21 cellular contexts compared by ENCODE assay signal in genomic region chr11:28963189-28963588, GRCh38.
DNase-seq lines count a peak whose midpoint lies in the region; ATAC-seq and TF ChIP-seq lines count a peak whose summit lies in the region.
"Had no signal": no experiment of that assay in that cellular context is flagged by ENCODE, and none has a peak within 500 bp of the region (broad histone marks: within the 10 kb centered on the region; RNA-seq: fewer than 3 reads in every experiment).

No MANE protein-coding gene starts in this region.

- no peak overlapping the region for H3K4me3 Mint-ChIP-seq in stimulated activated naive CD8-positive, alpha-beta T cell treated with anti-CD3 and anti-CD28 coated beads, Interleukin-15, amount 100 ng/mL, for 72 hours
- H3K4me3 Mint-ChIP-seq in activated CD8-positive, alpha-beta T cell treated with anti-CD3 and anti-CD28 coated beads for 36 hours: no peak overlapping the region
- H3K4me3 Mint-ChIP-seq: activated CD4-positive, alpha-beta T cell treated with anti-CD3 and anti-CD28 coated beads, Interleukin-2, amount 10 ng/mL, durations not matched to agents 7 days and 5 days; GM23338; T-cell had no signal

- no peaks in the 10 kb centered on the region for H3K27me3 ChIP-seq in BE2C
- H3K27me3 ChIP-seq: uterus had no signal

- peaks cover 0 to 7% of the 10 kb centered on the region in 2 donors for H3K9me3 Mint-ChIP-seq in stimulated activated naive CD8-positive, alpha-beta T cell treated with anti-CD3 and anti-CD28 coated beads, Interleukin-15, amount 100 ng/mL, for 72 hours
- peaks cover 9% of the 10 kb centered on the region for H3K9me3 Mint-ChIP-seq in activated CD8-positive, alpha-beta T cell treated with anti-CD3 and anti-CD28 coated beads for 36 hours
- H3K9me3 Mint-ChIP-seq: GM23338 had no signal

- H3K4me3 ChIP-seq in skeletal muscle cell (ENCODE audit: low read depth, low read length): no peak overlapping the region
- H3K4me3 ChIP-seq in BE2C (ENCODE audit: low read depth, low read length): no peak overlapping the region
- H3K4me3 ChIP-seq: GM23338, lower lobe of right lung, uterus had no signal

- no peak overlapping the region for H3K27ac Mint-ChIP-seq in stimulated activated naive CD8-positive, alpha-beta T cell treated with anti-CD3 and anti-CD28 coated beads, Interleukin-15, amount 100 ng/mL, for 72 hours
- no peak overlapping the region for H3K27ac Mint-ChIP-seq in activated CD8-positive, alpha-beta T cell treated with anti-CD3 and anti-CD28 coated beads for 36 hours
- H3K27ac Mint-ChIP-seq: activated CD4-positive, alpha-beta T cell treated with anti-CD3 and anti-CD28 coated beads, Interleukin-2, amount 10 ng/mL, durations not matched to agents 7 days and 5 days; GM23338; T-cell had no signal

- DNase-seq in EH (ENCODE audit: low read depth): peak; percentile 88
- peak; percentile 8 for DNase-seq in RPMI7951 (ENCODE audit: low read depth)
- DNase-seq in fibroblast of gingiva (ENCODE audit: low read depth): peak; percentile 76
- DNase-seq in skeletal muscle cell (ENCODE audit: low read depth): peak; percentile 56
- DNase-seq in stimulated activated naive CD8-positive, alpha-beta T cell treated with anti-CD3 and anti-CD28 coated beads, Interleukin-15, amount 100 ng/mL, for 72 hours: no peak
- no peak for DNase-seq in BE2C
- DNase-seq in SIG-M5 (lab: John Stamatoyannopoulos, UW): no peak
- no peak for DNase-seq in activated CD8-positive, alpha-beta T cell treated with anti-CD3 and anti-CD28 coated beads for 36 hours
- DNase-seq: activated CD4-positive, alpha-beta T cell treated with anti-CD3 and anti-CD28 coated beads, Interleukin-2, amount 10 ng/mL, durations not matched to agents 7 days and 5 days; activated naive CD4-positive, alpha-beta T cell treated with Interleukin-2 at 50 U/mL for 16 hours; cortex of kidney; lower lobe of right lung; MM.1S; NCI-H1694; NCI-H2227 treated with DMSO at 0.1 percent for 48 hours; occipital lobe; T-cell; uterus had no signal

- H3K4me1 ChIP-seq in BE2C: no peaks in the 10 kb centered on the region
- H3K4me1 ChIP-seq: lower lobe of right lung, uterus had no signal

- no peak for TF ChIP-seq CTCF in BE2C (IDR thresholded peaks at IDR 0.05; ENCODE audit: low read depth, low read length)
- no peak for TF ChIP-seq CTCF in activated CD8-positive, alpha-beta T cell treated with anti-CD3 and anti-CD28 coated beads for 36 hours (IDR thresholded peaks at IDR 0.05)

- no peaks in the 10 kb centered on the region for H3K4me1 Mint-ChIP-seq in stimulated activated naive CD8-positive, alpha-beta T cell treated with anti-CD3 and anti-CD28 coated beads, Interleukin-15, amount 100 ng/mL, for 72 hours
- no peaks in the 10 kb centered on the region for H3K4me1 Mint-ChIP-seq in activated CD8-positive, alpha-beta T cell treated with anti-CD3 and anti-CD28 coated beads for 36 hours (ENCODE audit: low read depth)
- H3K4me1 Mint-ChIP-seq: activated CD4-positive, alpha-beta T cell treated with anti-CD3 and anti-CD28 coated beads, Interleukin-2, amount 10 ng/mL, durations not matched to agents 7 days and 5 days; T-cell had no signal

- POLR2A ChIA-PET in activated CD8-positive, alpha-beta T cell treated with anti-CD3 and anti-CD28 coated beads for 36 hours (lab: Charles Lee): no interaction called here

- CTCF ChIA-PET in activated CD8-positive, alpha-beta T cell treated with anti-CD3 and anti-CD28 coated beads for 36 hours (lab: Charles Lee): no interaction called here

- no peaks in the 10 kb centered on the region for H3K36me3 Mint-ChIP-seq in activated CD8-positive, alpha-beta T cell treated with anti-CD3 and anti-CD28 coated beads for 36 hours (ENCODE audit: low read depth)
- H3K36me3 Mint-ChIP-seq: T-cell had no signal

- no peaks in the 10 kb centered on the region for H3K9me3 ChIP-seq in BE2C
- H3K9me3 ChIP-seq: lower lobe of right lung, uterus had no signal

- ATAC-seq in stimulated activated naive CD8-positive, alpha-beta T cell treated with anti-CD3 and anti-CD28 coated beads, Interleukin-15, amount 100 ng/mL, for 72 hours: no peak
- no peak for ATAC-seq in activated CD8-positive, alpha-beta T cell treated with anti-CD3 and anti-CD28 coated beads for 36 hours
- ATAC-seq: GM23338, HepG2, lower lobe of right lung, sciatic nerve, T-cell had no signal

- intact Hi-C loops in activated CD8-positive, alpha-beta T cell treated with anti-CD3 and anti-CD28 coated beads for 36 hours (cut with micrococcal nuclease): no loop called here

- no peaks in the 10 kb centered on the region for H3K27me3 Mint-ChIP-seq in stimulated activated naive CD8-positive, alpha-beta T cell treated with anti-CD3 and anti-CD28 coated beads, Interleukin-15, amount 100 ng/mL, for 72 hours
- H3K27me3 Mint-ChIP-seq in activated CD8-positive, alpha-beta T cell treated with anti-CD3 and anti-CD28 coated beads for 36 hours: no peaks in the 10 kb centered on the region
- H3K27me3 Mint-ChIP-seq: activated CD4-positive, alpha-beta T cell treated with anti-CD3 and anti-CD28 coated beads, Interleukin-2, amount 10 ng/mL, durations not matched to agents 7 days and 5 days; T-cell had no signal

- no peaks in the 10 kb centered on the region for H3K36me3 ChIP-seq in BE2C
- H3K36me3 ChIP-seq: lower lobe of right lung, uterus had no signal

Comparison
In these comparisons a context has a peak if more than half of its experiments do, and no peak if none do; other contexts are left out.
1. DNase-seq: peak in EH (single experiment), RPMI7951 (single experiment), fibroblast of gingiva (single experiment) and skeletal muscle cell (single experiment); none in stimulated activated naive CD8-positive, alpha-beta T cell treated with anti-CD3 and anti-CD28 coated beads, Interleukin-15, amount 100 ng/mL, for 72 hours (0 of 2), BE2C (single experiment), SIG-M5 (single experiment) and activated CD8-positive, alpha-beta T cell treated with anti-CD3 and anti-CD28 coated beads for 36 hours (single experiment).